8 cellular contexts compared by ENCODE assay signal in genomic region chr7:149625339-149625946, GRCh38.
DNase-seq lines count a peak whose midpoint lies in the region; ATAC-seq and TF ChIP-seq lines count a peak whose summit lies in the region.

No MANE protein-coding gene starts in this region.

- peaks cover 7% of the 10 kb centered on the region for H3K27me3 ChIP-seq in AG04450 (ENCODE audit: control insufficient read depth, insufficient read depth, low read length)

- no peaks in the 10 kb centered on the region for H3K9me3 ChIP-seq in AG04450 (ENCODE audit: control insufficient read depth, insufficient read depth, low read length)

- CTCF ChIA-PET in AG04450 (lab: Charles Lee) = interaction anchor here (0.6 to 2.6 kb wide), 16 partner anchors 9 to 1950 kb away, joined by 3 to 16 read pairs (median 3); no protein-coding TSS in a partner anchor

- no peak for DNase-seq in AG04450 (ENCODE audit: low read depth, low spot score)
- DNase-seq in NCI-H146 (lab: John Stamatoyannopoulos, UW) = peak; percentile 40
- peak; percentile 24 to 51 for DNase-seq in activated CD4-positive, alpha-beta T cell treated with anti-CD3 and anti-CD28 coated beads, Interleukin-2, amount 50 U/mL, for 24 hours (ENCODE audit: low read depth in 1 of 2, low spot score in 1 of 2)
- peak; percentile 43 for DNase-seq in effector CD4-positive, alpha-beta T cell
- peak; percentile 63 for DNase-seq in medulla oblongata (ENCODE audit: extremely low spot score)
- peak in 2 of 3 experiments; percentile 39 to 61 for DNase-seq in stimulated activated CD4-positive, alpha-beta T cell treated with anti-CD3 and anti-CD28 coated beads, TNF-alpha, amount 100 ng/mL, for 24 hours (ENCODE audit: low read depth in 3 of 3)

- peak; percentile 71 for TF ChIP-seq CTCF in AG04450 (IDR thresholded peaks at IDR 0.05; ENCODE audit: low read depth, low read length)

- H3K27ac ChIP-seq in AG04450 (ENCODE audit: low read depth, low read length) = no peak overlapping the region

- ATAC-seq in GM18517 (IDR thresholded peaks at IDR 0.05; ENCODE audit: unreplicated experiment) = peak; percentile 31
- no peak for ATAC-seq in GM18520 (IDR thresholded peaks at IDR 0.05; ENCODE audit: unreplicated experiment)

- peak overlapping the region; percentile 71 for H3K4me3 ChIP-seq in AG04450 (ENCODE audit: low read depth, low read length)

- POLR2A ChIA-PET in AG04450 (lab: Yijun Ruan, JAX) = interaction anchor here (0.6 to 1.3 kb wide), 3 partner anchors 14 to 364 kb away, joined by 3 to 7 read pairs (median 3); partner anchors contain the start of gene ZNF783
